In the genomic region with DNA sequence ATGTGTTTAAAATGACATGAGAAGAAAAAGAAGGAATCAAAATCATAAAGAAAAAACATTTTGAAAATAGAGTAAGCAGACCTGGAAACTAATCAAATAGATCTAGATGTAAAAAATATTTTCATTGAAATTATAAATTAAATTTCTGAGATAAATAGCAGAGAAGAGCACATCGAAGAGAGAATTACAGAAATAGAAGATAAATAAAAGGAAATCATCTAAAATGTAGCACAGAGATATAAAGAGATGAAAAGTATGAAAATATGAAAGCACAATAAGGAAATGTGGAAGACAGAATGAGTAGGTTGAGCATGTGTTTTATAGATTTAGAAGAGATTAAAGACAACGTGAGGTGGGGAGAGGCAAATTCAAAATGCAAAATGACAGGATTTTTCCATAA, we compare ENCODE assay signal across 21 cellular contexts.
DNase-seq lines count a peak whose midpoint lies in the region; ATAC-seq, FAIRE-seq and TF ChIP-seq lines count a peak whose summit lies in the region.
"Had no signal": no experiment of that assay in that cellular context is flagged by ENCODE, and none has a peak within 500 bp of the region (broad histone marks: within the 10 kb centered on the region; RNA-seq: fewer than 3 reads in every experiment).

No MANE protein-coding gene starts in this region.

- no peak overlapping the region for H3K9ac ChIP-seq in SK-N-SH
- H3K9ac ChIP-seq in K562 (ENCODE audit: insufficient read depth in 1 of 2, low read depth in 2 of 2, low read length in 2 of 2) = no peak overlapping the region
- H3K9ac ChIP-seq: BLaER1 had no signal

- TF ChIP-seq POLR2A in K562 (conservative IDR thresholded peaks at IDR 0.05) = no peak

- TF ChIP-seq EP300 in SK-N-SH (IDR thresholded peaks at IDR 0.05; ENCODE audit: borderline replicate concordance in 1 of 2, low read depth in 1 of 2, low read length in 1 of 2) (no peak), K562 (IDR thresholded peaks at IDR 0.05; ENCODE audit: low read length) (no peak)

- 10% methylated on average over 2 of the region's 2 CpGs for WGBS in SK-N-SH (ENCODE audit: low lambda C conversion rate)
- 2% methylated on average over 2 of the region's 2 CpGs for WGBS in K562 (ENCODE audit: insufficient coverage, low coverage, missing lambda C conversion rate)

- in situ Hi-C loops in K562 (cut with MboI) = loop anchor here (10.0 kb wide), 1 partner anchor 245 kb away; no protein-coding TSS in a partner anchor

- DNase-seq in SK-N-SH (no peak), K562 (ENCODE audit: extremely low read depth in 1 of 4, low spot score in 3 of 4) (no peak), DMS79 (lab: John Stamatoyannopoulos, UW) (no peak), OCI-LY7 (ENCODE audit: low spot score) (no peak)
- DNase-seq: ACHN; BE2C; C1 segment of cervical spinal cord; Caco-2; Calu3; CD4-positive, alpha-beta memory T cell; CD4-positive, CD25-positive, alpha-beta regulatory T cell; DND-41; EL; GF-D8 had no signal

- TF ChIP-seq CTCF in SK-N-SH (IDR thresholded peaks at IDR 0.05) (no peak), HEK293 (tag by site-specific recombination; IDR thresholded peaks at IDR 0.05) (no peak), K562 (IDR thresholded peaks at IDR 0.05 in 2 of 3, conservative IDR thresholded peaks at IDR 0.05 in 1 of 3; ENCODE audit: insufficient read depth in 2 of 3, low read depth in 1 of 3, low read length in 3 of 3) (no peak), OCI-LY7 (conservative IDR thresholded peaks at IDR 0.05; ENCODE audit: low read length) (no peak)

- H3K4me3 ChIP-seq in SK-N-SH (ENCODE audit: low read depth in 2 of 2, low read length in 1 of 2) = no peak overlapping the region
- H3K4me3 ChIP-seq in HEK293 (ENCODE audit: low read depth, low read length) = no peak overlapping the region
- H3K4me3 ChIP-seq in K562 = no peak overlapping the region
- H3K4me3 ChIP-seq in OCI-LY7 (ENCODE audit: low read depth, low read length, poor library complexity, severe bottlenecking) = no peak overlapping the region
- H3K4me3 ChIP-seq: BLaER1 had no signal

- no peaks in the 10 kb centered on the region for H3F3A ChIP-seq in SK-N-SH (replicated peaks; ENCODE audit: insufficient read depth)

- no peak overlapping the region for H3K4me2 ChIP-seq in SK-N-SH
- no peak overlapping the region for H3K4me2 ChIP-seq in K562 (ENCODE audit: insufficient read depth, low read length)
- no peak overlapping the region for H3K4me2 ChIP-seq in OCI-LY7 (ENCODE audit: low read length)
- H3K4me2 ChIP-seq: BLaER1 had no signal

- H3K27ac ChIP-seq in SK-N-SH (ENCODE audit: low read depth in 2 of 2, low read length in 1 of 2) = no peak overlapping the region
- no peak overlapping the region for H3K27ac ChIP-seq in HEK293 (ENCODE audit: extremely low read depth, low read depth, low read length)
- H3K27ac ChIP-seq in K562 (ENCODE audit: extremely low read depth, low read depth, low read length) = no peak overlapping the region
- H3K27ac ChIP-seq in OCI-LY7 (ENCODE audit: low read depth, low read length, poor library complexity, severe bottlenecking) = no peak overlapping the region
- H3K27ac ChIP-seq: 22Rv1, BLaER1 had no signal

- CTCF ChIA-PET in SK-N-SH (lab: Yijun Ruan, JAX) (interaction anchor here (1.2 to 4.8 kb wide), 5 partner anchors 46 to 182 kb away, joined by 3 to 74 read pairs (median 4); no protein-coding TSS in a partner anchor), HEK293 (lab: Yijun Ruan, JAX) (interaction anchor here (0.7 to 8.2 kb wide), 3 partner anchors 47 to 142 kb away, joined by 3 to 96 read pairs (median 6); partner anchors contain the start of gene MGAT5B), K562 (lab: Yijun Ruan, JAX; ENCODE audit: low intra/inter-chr PET ratio) (no interaction called here), OCI-LY7 (lab: Charles Lee; ENCODE audit: unreplicated experiment) (no interaction called here)

- H3K9me3 ChIP-seq in SK-N-SH (peaks cover 18% of the 10 kb centered on the region), HEK293 (ENCODE audit: control insufficient read depth, insufficient read depth, low read depth, low read length) (no peaks in the 10 kb centered on the region), K562 (replicated peaks; ENCODE audit: control insufficient read depth, insufficient read depth, low read depth, low read length) (no peaks in the 10 kb centered on the region; the same call in 1 of the 2 replicates), OCI-LY7 (ENCODE audit: low read length) (peaks cover 19% of the 10 kb centered on the region)
- H3K9me3 ChIP-seq: BE2C had no signal

- TF ChIP-seq RAD21 in SK-N-SH (IDR thresholded peaks at IDR 0.05; ENCODE audit: low read length) (no peak), K562 (CRISPR knock-in tag; conservative IDR thresholded peaks at IDR 0.05 in 1 of 2, IDR thresholded peaks at IDR 0.05 in 1 of 2) (no peak)

- POLR2A ChIA-PET in SK-N-SH (lab: Yijun Ruan, JAX) = no interaction called here
- POLR2A ChIA-PET in HEK293 (lab: Yijun Ruan, JAX) = no interaction called here
- POLR2A ChIA-PET in K562 (lab: Yijun Ruan, JAX) = no interaction called here
- POLR2A ChIA-PET in OCI-LY7 (lab: Charles Lee) = interaction anchor here (1.9 kb wide), 1 partner anchor 8 kb away, joined by 4 read pairs; no protein-coding TSS in a partner anchor

- H2AFZ ChIP-seq in SK-N-SH (ENCODE audit: low read depth) (no peak overlapping the region), K562 (ENCODE audit: low read depth, low read length) (no peak overlapping the region), OCI-LY7 (ENCODE audit: low read length) (no peak overlapping the region)

- ATAC-seq in SK-N-SH treated with all-trans-retinoic acid at 6 μM for 48 hours (no peak), K562 (no peak)

- H3K9me2 ChIP-seq in SK-N-SH (no peaks in the 10 kb centered on the region), OCI-LY7 (ENCODE audit: insufficient read depth, low read length) (no peaks in the 10 kb centered on the region)

- H3K4me1 ChIP-seq in SK-N-SH (ENCODE audit: control insufficient read depth in 1 of 2, insufficient read depth in 2 of 2, low read depth in 1 of 2, low read length in 1 of 2) (no peaks in the 10 kb centered on the region), HEK293 (ENCODE audit: control insufficient read depth, insufficient read depth, low read length) (no peaks in the 10 kb centered on the region), K562 (replicated peaks in 1 of 2; ENCODE audit: control insufficient read depth in 2 of 2, insufficient read depth in 2 of 2, low read length in 2 of 2) (no peaks in the 10 kb centered on the region), OCI-LY7 (ENCODE audit: insufficient read depth, low read length, poor library complexity, severe bottlenecking) (peaks cover 22% of the 10 kb centered on the region)
- H3K4me1 ChIP-seq: Caco-2 had no signal

- no peaks in the 10 kb centered on the region for H3K79me2 ChIP-seq in SK-N-SH (ENCODE audit: insufficient read depth)
- H3K79me2 ChIP-seq in K562 (ENCODE audit: control insufficient read depth, insufficient read depth, low read length) = no peaks in the 10 kb centered on the region
- no peaks in the 10 kb centered on the region for H3K79me2 ChIP-seq in OCI-LY7 (ENCODE audit: insufficient read depth, low read depth, low read length)

- BruUV-seq in K562 (replicated peaks; lab: Mats Ljungman, UMichigan) (no TSS peak), OCI-LY7 (replicated peaks; lab: Mats Ljungman, UMichigan) (no TSS peak)

- H3K36me3 ChIP-seq in SK-N-SH (replicated peaks in 1 of 2; ENCODE audit: control insufficient read depth in 1 of 2, insufficient read depth in 2 of 2, low read length in 1 of 2) (no peaks in the 10 kb centered on the region), HEK293 (ENCODE audit: control insufficient read depth in 2 of 2, insufficient read depth in 1 of 2, low read length in 2 of 2) (no peaks in the 10 kb centered on the region), K562 (ENCODE audit: control insufficient read depth, insufficient read depth, low read length) (no peaks in the 10 kb centered on the region), OCI-LY7 (ENCODE audit: insufficient read depth, low read length) (no peaks in the 10 kb centered on the region)
- H3K36me3 ChIP-seq: BE2C, BLaER1 had no signal

- intact Hi-C loops in K562 (cut with micrococcal nuclease) (loop anchor here (2.0 to 10.0 kb wide), 3 partner anchors 55 to 237 kb away; no protein-coding TSS in a partner anchor), OCI-LY7 (cut with micrococcal nuclease; ENCODE audit: unreplicated experiment) (loop anchor here (2.0 to 5.0 kb wide), 3 partner anchors 53 to 193 kb away; no protein-coding TSS in a partner anchor)

- H3K27me3 ChIP-seq in SK-N-SH (ENCODE audit: insufficient read depth) (no peaks in the 10 kb centered on the region), K562 (ENCODE audit: control insufficient read depth in 2 of 2, insufficient read depth in 2 of 2, low read length in 2 of 2) (peaks cover 3 to 12% of the 10 kb centered on the region in 2 experiments; a peak in 2 of 5 replicates)
- H3K27me3 ChIP-seq: BE2C, BLaER1 had no signal

- H3K9me1 ChIP-seq in K562 (ENCODE audit: control insufficient read depth, insufficient read depth, low read length) = no peaks in the 10 kb centered on the region

- H4K20me1 ChIP-seq in SK-N-SH (ENCODE audit: insufficient read depth) = no peaks in the 10 kb centered on the region
- no peaks in the 10 kb centered on the region for H4K20me1 ChIP-seq in K562 (replicated peaks; ENCODE audit: control insufficient read depth, insufficient read depth, low read length)
- no peaks in the 10 kb centered on the region for H4K20me1 ChIP-seq in OCI-LY7 (ENCODE audit: insufficient read depth, low read length)
- H4K20me1 ChIP-seq: BLaER1 had no signal

- no peak for FAIRE-seq in K562 (lab: Jason Lieb, UNC)
- FAIRE-seq: D721Med, GM12891, GM19239 had no signal

TF ChIP-seq in SK-N-SH treated with all-trans-retinoic acid at 6 μM for 48 hours, 23 proteins besides CTCF, POLR2A, EP300 and RAD21 (continues in another document):
- peak; percentile 100 for TF ChIP-seq ZFP30 (CRISPR knock-in tag; IDR thresholded peaks at IDR 0.05)

TF ChIP-seq in SK-N-SH, 30 proteins besides CTCF, POLR2A, EP300 and RAD21 (continues in another document):
- no peak for TF ChIP-seq MXI1 (IDR thresholded peaks at IDR 0.05; ENCODE audit: low read depth, low read length)
- no peak for TF ChIP-seq FOSL2 (IDR thresholded peaks at IDR 0.05; ENCODE audit: borderline replicate concordance, low read depth)
- no peak for TF ChIP-seq GATA2 (CRISPR knock-in tag; IDR thresholded peaks at IDR 0.05)
- TF ChIP-seq NRF1 (IDR thresholded peaks at IDR 0.05; ENCODE audit: low read depth, low read length) = no peak

TF ChIP-seq in HEK293, 187 proteins besides CTCF, POLR2A, EP300 and RAD21 (continues in another document):
- TF ChIP-seq GFI1B (tag by site-specific recombination; IDR thresholded peaks at IDR 0.05) (no peak), ZNF768 (tag by site-specific recombination; IDR thresholded peaks at IDR 0.05) (0 out of 2 replicates have a peak, but pooled peaks have one; percentile 16), SETDB1 (IDR thresholded peaks at IDR 0.05; ENCODE audit: insufficient read length, low read length) (peak; percentile 18)

TF ChIP-seq in K562, 482 proteins besides CTCF, POLR2A, EP300 and RAD21 (continues in another document):
- TF ChIP-seq RBM15 (IDR thresholded peaks at IDR 0.05; ENCODE audit: insufficient read depth, low read length) (no peak), CGGBP1 (CRISPR knock-in tag; IDR thresholded peaks at IDR 0.05) (no peak)

Comparison
In these comparisons a context has a peak if more than half of its experiments do, and no peak if none do; other contexts are left out.
1. CTCF ChIA-PET loops: an anchor here in SK-N-SH (1.2 to 4.8 kb wide) and HEK293 (0.7 to 8.2 kb wide); none called in K562 and OCI-LY7.